Comparison of ENCODE assay signal across 9 cellular contexts in genomic region chr3:127820871-127821853, GRCh38. TPM values are rescaled to one million over a fixed set of nuclear protein-coding genes. Genes with fewer than 3 reads are reported as not detected.
A peak's percentile ranks its signal among the peaks of the same experiment; 100 is the strongest.
DNase-seq lines count a peak whose midpoint lies in the region; ATAC-seq, FAIRE-seq and TF ChIP-seq lines count a peak whose summit lies in the region.
"Had no signal": no experiment of that assay in that cellular context is flagged by ENCODE, and none has a peak within 500 bp of the region (broad histone marks: within the 10 kb centered on the region; RNA-seq: fewer than 3 reads in every experiment).

No MANE protein-coding gene starts in this region.

- H3K9me3 ChIP-seq in astrocyte (ENCODE audit: insufficient read depth, low read depth, low read length) (no peaks in the 10 kb centered on the region), left lung (no peaks in the 10 kb centered on the region)

- CTCF ChIA-PET in Calu3 (lab: Charles Lee) = interaction anchor here (0.6 to 2.1 kb wide), 8 partner anchors 10 to 138 kb away, joined by 3 to 9 read pairs (median 3); no protein-coding TSS in a partner anchor

- peak overlapping the region; percentile 100 for H3K4me2 ChIP-seq in astrocyte (ENCODE audit: low read length)

- H3K36me3 Mint-ChIP-seq in Calu3 (ENCODE audit: insufficient read depth, unreplicated experiment) (peaks cover 60% of the 10 kb centered on the region), astrocyte (ENCODE audit: low read depth, unreplicated experiment) (peaks cover 7% of the 10 kb centered on the region)

- H3K79me2 ChIP-seq in astrocyte (ENCODE audit: insufficient read depth, low read length) = no peaks in the 10 kb centered on the region

- H3K27ac ChIP-seq in HL-60 (replicated peaks) = peak overlapping the region; percentile 70
- H3K27ac ChIP-seq in astrocyte (ENCODE audit: low read depth, low read length) = no peak overlapping the region
- H3K27ac ChIP-seq in left lung = peak overlapping the region; percentile 86 to 91
- H3K27ac ChIP-seq in urinary bladder (ENCODE audit: low read depth) = peak overlapping the region; percentile 80

- H3K36me3 ChIP-seq in astrocyte (ENCODE audit: insufficient read depth, low read length) = no peaks in the 10 kb centered on the region
- H3K36me3 ChIP-seq in left lung = peaks cover 0 to 9% of the 10 kb centered on the region in 2 donors
- H3K36me3 ChIP-seq in urinary bladder (ENCODE audit: insufficient read depth) = no peaks in the 10 kb centered on the region

- no peak for FAIRE-seq in astrocyte (lab: Jason Lieb, UNC)
- FAIRE-seq: endometrium had no signal

- H3K4me1 Mint-ChIP-seq in Calu3 (ENCODE audit: low read depth, unreplicated experiment) = peaks cover 79% of the 10 kb centered on the region
- H3K4me1 Mint-ChIP-seq in astrocyte (ENCODE audit: low read depth, unreplicated experiment) = peaks cover 12% of the 10 kb centered on the region

- DNase-seq in Calu3 = no peak
- peak in 1 of 2 experiments; percentile 69 for DNase-seq in HL-60 (ENCODE audit: low read depth in 1 of 2, low spot score in 1 of 2)
- no peak for DNase-seq in astrocyte (ENCODE audit: low read depth)
- DNase-seq in left lung = peak; percentile 74 to 85
- no peak for DNase-seq in SW480 (ENCODE audit: low spot score)
- DNase-seq in activated CD8-positive, alpha-beta memory T cell treated with anti-CD3 and anti-CD28 coated beads for 24 hours = no peak

- H3K27me3 Mint-ChIP-seq in Calu3 (ENCODE audit: unreplicated experiment) (peaks cover 13% of the 10 kb centered on the region), astrocyte (ENCODE audit: low read depth, unreplicated experiment) (no peaks in the 10 kb centered on the region)

- ATAC-seq in left lung = peak; percentile 7
- no peak for ATAC-seq in GM19395 (IDR thresholded peaks at IDR 0.05; ENCODE audit: unreplicated experiment)

- H4K20me1 ChIP-seq in astrocyte (ENCODE audit: insufficient read depth, low read length) = no peaks in the 10 kb centered on the region

- BruUV-seq in Calu3 (replicated peaks; lab: Mats Ljungman, UMichigan) = TSS peak; percentile 85

- TF ChIP-seq CTCF in Calu3 (IDR thresholded peaks at IDR 0.05; ENCODE audit: unreplicated experiment) (no peak), HL-60 (IDR thresholded peaks at IDR 0.05; ENCODE audit: insufficient read depth, low read length) (no peak), astrocyte (IDR thresholded peaks at IDR 0.05; ENCODE audit: insufficient read depth, low read depth, low read length) (no peak), left lung (IDR thresholded peaks at IDR 0.05) (no peak)

- H2AFZ ChIP-seq in astrocyte (ENCODE audit: low read depth, low read length) = no peak overlapping the region

- H3K9me3 Mint-ChIP-seq in Calu3 (ENCODE audit: low read depth, unreplicated experiment) (no peaks in the 10 kb centered on the region), astrocyte (ENCODE audit: unreplicated experiment) (no peaks in the 10 kb centered on the region)

- H3K27ac Mint-ChIP-seq in Calu3 (ENCODE audit: unreplicated experiment) (peak overlapping the region; percentile 94), astrocyte (ENCODE audit: unreplicated experiment) (no peak overlapping the region)

- H3K4me3 Mint-ChIP-seq in Calu3 (ENCODE audit: low read depth, unreplicated experiment) = peak overlapping the region; percentile 85
- H3K4me3 Mint-ChIP-seq in astrocyte (ENCODE audit: unreplicated experiment) = peak overlapping the region; percentile 95

- H3K4me3 ChIP-seq in HL-60 (replicated peaks; ENCODE audit: insufficient read depth, low read length) (peak overlapping the region; percentile 12), astrocyte (ENCODE audit: insufficient read depth, low read depth, low read length) (no peak overlapping the region), left lung (peak overlapping the region; percentile 66 to 81), urinary bladder (ENCODE audit: low read depth, low read length) (peak overlapping the region; percentile 15)

- H3K9ac ChIP-seq in astrocyte (ENCODE audit: low read length) = peak overlapping the region; percentile 89

- 45% methylated on average over 11 of the region's 11 CpGs for WGBS in urinary bladder

- H3K27me3 ChIP-seq in HL-60 (ENCODE audit: insufficient read depth, poor library complexity, severe bottlenecking) (no peaks in the 10 kb centered on the region), astrocyte (ENCODE audit: insufficient read depth, low read length) (no peaks in the 10 kb centered on the region), left lung (no peaks in the 10 kb centered on the region)

- H3K4me1 ChIP-seq in astrocyte (ENCODE audit: insufficient read depth, low read length) (peaks cover 29% of the 10 kb centered on the region), left lung (peaks cover 29 to 65% of the 10 kb centered on the region in 2 donors), urinary bladder (ENCODE audit: insufficient read depth) (no peaks in the 10 kb centered on the region)

- intact Hi-C loops in Calu3 (cut with micrococcal nuclease; ENCODE audit: unreplicated experiment) = loop anchor here (1.0 kb wide), 1 partner anchor 53 kb away; no protein-coding TSS in a partner anchor
- intact Hi-C loops in left lung (cut with DNase I) = loop anchor here in 1 of 2 donors (10.0 kb wide), 1 partner anchor 126 kb away; no protein-coding TSS in a partner anchor

RNA-seq across cellular contexts. Expression of gene MGLL, which starts 1.2 kb away (rescaled TPM):
- total RNA-seq in Calu3 (2022) (42.4 and 55.2 TPM in 2 replicates), astrocyte (24.5 and 27.3 TPM in 2 replicates), left lung (100 to 1,000 TPM; 214 to 318 TPM), urinary bladder (23.4 TPM)
- 83.0 TPM for polyA plus RNA-seq in urinary bladder

Comparison
In these comparisons a context has a peak if more than half of its experiments do, and no peak if none do; other contexts are left out.
1. DNase-seq: peak in left lung (2 of 2); none in Calu3 (single experiment), astrocyte (single experiment), SW480 (single experiment) and activated CD8-positive, alpha-beta memory T cell treated with anti-CD3 and anti-CD28 coated beads for 24 hours (single experiment).